ENCODE assay signal across 16 cellular contexts in the genomic region with DNA sequence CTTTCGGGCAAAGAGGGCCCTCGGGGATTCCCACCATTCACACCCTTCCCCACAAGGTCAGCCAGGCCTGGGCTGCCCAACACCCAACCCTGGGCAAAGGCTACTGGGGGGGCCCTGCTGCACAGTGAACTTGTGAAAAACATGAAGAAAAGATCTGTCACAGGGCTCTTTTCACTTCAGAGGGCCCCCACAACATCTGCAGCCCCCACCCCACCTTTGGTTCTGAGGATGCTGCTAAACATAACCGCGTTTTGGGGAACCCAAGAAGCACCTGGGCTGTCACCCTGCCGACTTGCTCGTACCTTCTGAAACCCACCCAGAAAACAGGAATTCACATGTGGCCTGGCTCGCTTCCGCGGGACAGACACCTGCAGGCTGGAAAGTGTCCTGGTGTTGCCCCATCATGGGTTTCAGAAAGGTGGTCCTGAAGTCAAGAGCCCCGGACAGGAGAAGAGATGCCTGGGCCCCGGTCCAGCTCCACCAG. TPM values are rescaled to one million over a fixed set of nuclear protein-coding genes. Genes with fewer than 3 reads are reported as not detected.
DNase-seq lines count a peak whose midpoint lies in the region; ATAC-seq and TF ChIP-seq lines count a peak whose summit lies in the region.
"Had no signal": no experiment of that assay in that cellular context is flagged by ENCODE, and none has a peak within 500 bp of the region (broad histone marks: within the 10 kb centered on the region; RNA-seq: fewer than 3 reads in every experiment).

No MANE protein-coding gene starts in this region.

- no peaks in the 10 kb centered on the region for H4K20me1 ChIP-seq in OCI-LY7 (ENCODE audit: insufficient read depth, low read length)

- POLR2A ChIA-PET in CD4-positive, alpha-beta memory T cell (lab: Charles Lee; ENCODE audit: partially characterized antibody), result interaction anchor here (1.2 to 18.4 kb wide), 3 partner anchors 12 to 26 kb away, joined by 3 to 376 read pairs (median 3); a partner anchor contains a TSS
- POLR2A ChIA-PET in OCI-LY7 (lab: Charles Lee), result interaction anchor here (0.7 to 1.2 kb wide), 2 partner anchors 11 to 105 kb away, joined by 3 to 5 read pairs; no protein-coding TSS in a partner anchor

- ATAC-seq in GM19043 (IDR thresholded peaks at IDR 0.05; ENCODE audit: low read depth, unreplicated experiment) (peak; percentile 30), naive B cell (ENCODE audit: low read depth in 2 of 2) (peak; percentile 18 to 29), HG03457 (IDR thresholded peaks at IDR 0.05; ENCODE audit: unreplicated experiment) (no peak)
- ATAC-seq: activated T-cell treated with anti-CD3 and anti-CD28 coated beads, Interleukin-2, amount 50 U/mL, for 4 hours had no signal

- peaks cover 62 to 89% (median 73%) of the 10 kb centered on the region in 4 donors for H3K4me1 Mint-ChIP-seq in CD4-positive, alpha-beta memory T cell
- H3K4me1 Mint-ChIP-seq in naive B cell (peaks cover 73 to 94% (median 85%) of the 10 kb centered on the region in 3 donors), HFFc6 (ENCODE audit: low read depth) (peaks cover 71% of the 10 kb centered on the region)
- H3K4me1 Mint-ChIP-seq in activated naive CD4-positive, alpha-beta T cell treated with anti-CD3 and anti-CD28 coated beads for 36 hours (ENCODE audit: low read depth), result peaks cover 67% of the 10 kb centered on the region

- intact Hi-C loops in CD4-positive, alpha-beta memory T cell (cut with micrococcal nuclease), result no loop called here
- intact Hi-C loops in OCI-LY7 (cut with micrococcal nuclease; ENCODE audit: unreplicated experiment), result loop anchor here (2.0 kb wide), 1 partner anchor 29 kb away; a partner anchor contains a TSS
- intact Hi-C loops in activated naive CD4-positive, alpha-beta T cell treated with anti-CD3 and anti-CD28 coated beads for 36 hours (cut with micrococcal nuclease), result no loop called here

- H3K9me3 Mint-ChIP-seq in CD4-positive, alpha-beta memory T cell, result no peaks in the 10 kb centered on the region
- no peaks in the 10 kb centered on the region for H3K9me3 Mint-ChIP-seq in naive B cell
- H3K9me3 Mint-ChIP-seq in activated naive CD4-positive, alpha-beta T cell treated with anti-CD3 and anti-CD28 coated beads for 36 hours, result no peaks in the 10 kb centered on the region
- H3K9me3 Mint-ChIP-seq in HFFc6, result no peaks in the 10 kb centered on the region
- H3K9me3 Mint-ChIP-seq: activated T-cell treated with anti-CD3 and anti-CD28 coated beads, Interleukin-2, amount 50 U/mL, for 4 hours; nephron had no signal

- H3K4me1 ChIP-seq in CD4-positive, alpha-beta memory T cell (ENCODE audit: insufficient read depth, low read length), result peaks cover 77% of the 10 kb centered on the region
- peaks cover 46% of the 10 kb centered on the region for H3K4me1 ChIP-seq in OCI-LY7 (ENCODE audit: insufficient read depth, low read length, poor library complexity, severe bottlenecking)

- H3K27ac Mint-ChIP-seq in CD4-positive, alpha-beta memory T cell, result peak overlapping the region; percentile 84 to 94 (median 92)
- peak overlapping the region; percentile 84 to 99 (median 94) for H3K27ac Mint-ChIP-seq in naive B cell
- no peak overlapping the region for H3K27ac Mint-ChIP-seq in activated naive CD4-positive, alpha-beta T cell treated with anti-CD3 and anti-CD28 coated beads for 36 hours
- no peak overlapping the region for H3K27ac Mint-ChIP-seq in HFFc6

- no peak for DNase-seq in CD4-positive, alpha-beta memory T cell
- peak; percentile 43 for DNase-seq in OCI-LY7 (ENCODE audit: low spot score)
- DNase-seq in naive B cell, result no peak
- no peak for DNase-seq in activated naive CD4-positive, alpha-beta T cell treated with anti-CD3 and anti-CD28 coated beads for 36 hours
- no peak for DNase-seq in HFFc6
- DNase-seq in NCI-H82 treated with DMSO at 0.1 percent for 48 hours (lab: John Stamatoyannopoulos, UW; ENCODE audit: unreplicated experiment), result no peak
- DNase-seq: activated T-cell treated with anti-CD3 and anti-CD28 coated beads, Interleukin-2, amount 50 U/mL, for 4 hours; effector CD8-positive, alpha-beta T cell; GOT3; NCI-H1092 treated with DMSO at 0.1 percent for 48 hours; RPMI8226 had no signal

- no peaks in the 10 kb centered on the region for H3K9me2 ChIP-seq in OCI-LY7 (ENCODE audit: insufficient read depth, low read length)

- H3K9me3 ChIP-seq in CD4-positive, alpha-beta memory T cell (ENCODE audit: control insufficient read depth in 1 of 2, low read length in 2 of 2), result no peaks in the 10 kb centered on the region
- H3K9me3 ChIP-seq in OCI-LY7 (ENCODE audit: low read length), result no peaks in the 10 kb centered on the region
- H3K9me3 ChIP-seq: thoracic aorta had no signal

- peaks cover 23% of the 10 kb centered on the region; the same call in 1 of the 2 replicates for H3K79me2 ChIP-seq in OCI-LY7 (ENCODE audit: insufficient read depth, low read depth, low read length)

- H3K4me3 ChIP-seq in CD4-positive, alpha-beta memory T cell (ENCODE audit: low read length in 2 of 2), result no peak overlapping the region
- peak overlapping the region; percentile 9 for H3K4me3 ChIP-seq in OCI-LY7 (ENCODE audit: low read depth, low read length, poor library complexity, severe bottlenecking)
- H3K4me3 ChIP-seq: skin epidermis, thoracic aorta had no signal

- no peaks in the 10 kb centered on the region for H3K27me3 Mint-ChIP-seq in CD4-positive, alpha-beta memory T cell
- H3K27me3 Mint-ChIP-seq in naive B cell (no peaks in the 10 kb centered on the region), HFFc6 (ENCODE audit: insufficient read depth) (peaks cover 1% of the 10 kb centered on the region)
- H3K27me3 Mint-ChIP-seq in activated naive CD4-positive, alpha-beta T cell treated with anti-CD3 and anti-CD28 coated beads for 36 hours (ENCODE audit: low read depth), result no peaks in the 10 kb centered on the region

- H3K27me3 ChIP-seq in CD4-positive, alpha-beta memory T cell (ENCODE audit: insufficient read depth, low read length), result no peaks in the 10 kb centered on the region

- peaks cover 12% of the 10 kb centered on the region for H3K36me3 ChIP-seq in CD4-positive, alpha-beta memory T cell (ENCODE audit: insufficient read depth, low read length)
- peaks cover 7% of the 10 kb centered on the region; the same call in 1 of the 2 replicates for H3K36me3 ChIP-seq in OCI-LY7 (ENCODE audit: insufficient read depth, low read length)

- TF ChIP-seq CTCF in OCI-LY7 (conservative IDR thresholded peaks at IDR 0.05; ENCODE audit: low read length) (no peak), HFFc6 (IDR thresholded peaks at IDR 0.05) (no peak)

- peak overlapping the region in 7 of 8 donors; percentile 54 to 88 (median 66) for H3K4me3 Mint-ChIP-seq in CD4-positive, alpha-beta memory T cell
- peak overlapping the region; percentile 34 to 87 (median 78) for H3K4me3 Mint-ChIP-seq in naive B cell
- no peak overlapping the region for H3K4me3 Mint-ChIP-seq in activated naive CD4-positive, alpha-beta T cell treated with anti-CD3 and anti-CD28 coated beads for 36 hours
- no peak overlapping the region for H3K4me3 Mint-ChIP-seq in HFFc6
- H3K4me3 Mint-ChIP-seq: nephron had no signal

- H3K4me2 ChIP-seq in OCI-LY7 (ENCODE audit: low read length), result peak overlapping the region; percentile 47

- no TSS peak for BruUV-seq in OCI-LY7 (replicated peaks; lab: Mats Ljungman, UMichigan)

- H3K36me3 Mint-ChIP-seq in CD4-positive, alpha-beta memory T cell, result peaks cover 24 to 48% of the 10 kb centered on the region in 2 donors
- H3K36me3 Mint-ChIP-seq in naive B cell (no peaks in the 10 kb centered on the region), HFFc6 (ENCODE audit: low read depth) (peaks cover 14% of the 10 kb centered on the region)
- peaks cover 12% of the 10 kb centered on the region for H3K36me3 Mint-ChIP-seq in activated naive CD4-positive, alpha-beta T cell treated with anti-CD3 and anti-CD28 coated beads for 36 hours (ENCODE audit: low read depth)

- CTCF ChIA-PET in CD4-positive, alpha-beta memory T cell (lab: Charles Lee; ENCODE audit: partially characterized antibody), result interaction anchor here (0.7 to 1.1 kb wide), 2 partner anchors 28 to 41 kb away, joined by 3 read pairs; no protein-coding TSS in a partner anchor
- CTCF ChIA-PET in OCI-LY7 (lab: Charles Lee; ENCODE audit: unreplicated experiment), result no interaction called here
- CTCF ChIA-PET in activated naive CD4-positive, alpha-beta T cell treated with anti-CD3 and anti-CD28 coated beads for 36 hours (lab: Charles Lee), result no interaction called here

- no peak overlapping the region for H2AFZ ChIP-seq in OCI-LY7 (ENCODE audit: low read length)

- no peak overlapping the region for H3K27ac ChIP-seq in CD4-positive, alpha-beta memory T cell (ENCODE audit: low read depth, low read length)
- H3K27ac ChIP-seq in OCI-LY7 (ENCODE audit: low read depth, low read length, poor library complexity, severe bottlenecking), result peak overlapping the region; percentile 6
- H3K27ac ChIP-seq: thoracic aorta had no signal

RNA-seq across cellular contexts. Expression of a gene that starts 29.3 kb away (rescaled TPM):
- total RNA-seq in CD4-positive, alpha-beta memory T cell, result 10 to 100 TPM; 54.1 to 56.0 TPM
- polyA plus RNA-seq in CD4-positive, alpha-beta memory T cell, result 10 to 100 TPM; 16.6 to 32.0 TPM
- 8.1 and 12.8 TPM in 2 replicates for total RNA-seq in OCI-LY7 (2014; rRNA removed; shearing (Covaris generic))
- total RNA-seq in OCI-LY7 (2022), result 38.7 and 43.7 TPM in 2 replicates
- polyA plus RNA-seq in naive B cell (ENCODE audit: low read depth in 6 of 6), result 100 to 1,000 TPM in 1 of 6 donors, 10 to 100 TPM in 5; 30.4 to 112 (median 72.8) TPM
- 10 to 100 TPM; 42.8 to 44.1 TPM for total RNA-seq in activated naive CD4-positive, alpha-beta T cell treated with anti-CD3 and anti-CD28 coated beads for 36 hours
- 100 to 1,000 TPM in 4 of 6 experiments, 10 to 100 TPM in 2; 87.2 to 116 (median 106) TPM for total RNA-seq in HFFc6 (2021; fragmentation: NEBNext Ultra II Directional; extraction: Animal tissue kit (Norgen Biotek cat#: 25700))

Comparison
In these comparisons a context has a peak if more than half of its experiments do, and no peak if none do; other contexts are left out.
1. H3K27ac Mint-ChIP-seq: peak in CD4-positive, alpha-beta memory T cell (7 of 7) and naive B cell (6 of 6); none in activated naive CD4-positive, alpha-beta T cell treated with anti-CD3 and anti-CD28 coated beads for 36 hours (single experiment) and HFFc6 (single experiment).
2. H3K4me3 Mint-ChIP-seq: peak in CD4-positive, alpha-beta memory T cell (7 of 8) and naive B cell (8 of 8); none in activated naive CD4-positive, alpha-beta T cell treated with anti-CD3 and anti-CD28 coated beads for 36 hours (single experiment) and HFFc6 (single experiment).